37 cellular contexts compared by ENCODE assay signal in genomic region chr6:1780468-1780867, GRCh38.
"Had no signal": no experiment of that assay in that cellular context is flagged by ENCODE, and none has a peak within 500 bp of the region (broad histone marks: within the 10 kb centered on the region; RNA-seq: fewer than 3 reads in every experiment).

No MANE protein-coding gene starts in this region.

- H3K4me3 ChIP-seq: adrenal gland, breast epithelium, cardiac muscle cell, colonic mucosa, esophagus squamous epithelium, gastroesophageal sphincter had no signal

- DNase-seq: activated CD4-positive, alpha-beta memory T cell treated with anti-CD3 and anti-CD28 coated beads for 36 hours; activated CD4-positive, alpha-beta T cell treated with anti-CD3 and anti-CD28 coated beads for 36 hours; activated CD4-positive, alpha-beta T cell treated with anti-CD3 and anti-CD28 coated beads, Interleukin-2, amount 10 ng/mL, durations not matched to agents 24 days and 14 days; activated CD4-positive, CD25-positive, alpha-beta regulatory T cell; activated CD4-positive, CD25-positive, alpha-beta regulatory T cell treated with anti-CD3 and anti-CD28 coated beads, Interleukin-2, amount 50 U/mL, for 72 hours; activated CD8-positive, alpha-beta memory T cell treated with anti-CD3 and anti-CD28 coated beads, Interleukin-2, amount 10 ng/mL, durations not matched to agents 7 days and 5 days; activated CD8-positive, alpha-beta memory T cell treated with anti-CD3 and anti-CD28 coated beads, Interleukin-2, amount 50 U/mL, for 4 hours; activated CD8-positive, alpha-beta T cell treated with anti-CD3 and anti-CD28 coated beads, Interleukin-2, amount 10 ng/mL, durations not matched to agents 7 days and 5 days; activated effector memory CD4-positive, alpha-beta T cell treated with anti-CD3 and anti-CD28 coated beads, Interleukin-2, amount 50 U/mL, for 16 hours; activated naive CD4-positive, alpha-beta T cell treated with anti-CD3 and anti-CD28 coated beads for 36 hours; activated naive CD8-positive, alpha-beta T cell treated with anti-CD3 and anti-CD28 coated beads for 36 hours; activated naive CD8-positive, alpha-beta T cell treated with anti-CD3 and anti-CD28 coated beads, Interleukin-2, amount 50 U/mL, for 24 hours; activated T-cell treated with anti-CD3 and anti-CD28 coated beads, Interleukin-2, amount 50 U/mL, for 1 hour; activated T-cell treated with anti-CD3 and anti-CD28 coated beads, Interleukin-2, amount 50 U/mL, for 48 hours; adrenal gland; amygdala; aorta; central memory CD4-positive, alpha-beta T cell; cerebellar nuclear complex; colonic mucosa; effector CD8-positive, alpha-beta T cell; esophagus squamous epithelium; foreskin melanocyte; SW 1271; T-cell; T-helper 9 cell had no signal

- H3K27me3 Mint-ChIP-seq: activated CD4-positive, alpha-beta memory T cell treated with anti-CD3 and anti-CD28 coated beads for 36 hours; activated CD4-positive, alpha-beta T cell treated with anti-CD3 and anti-CD28 coated beads for 36 hours; activated CD4-positive, alpha-beta T cell treated with anti-CD3 and anti-CD28 coated beads, Interleukin-2, amount 10 ng/mL, durations not matched to agents 24 days and 14 days; activated naive CD4-positive, alpha-beta T cell treated with anti-CD3 and anti-CD28 coated beads, Interleukin-2, amount 50 U/mL, for 24 hours; activated naive CD8-positive, alpha-beta T cell treated with anti-CD3 and anti-CD28 coated beads for 36 hours; activated naive CD8-positive, alpha-beta T cell treated with anti-CD3 and anti-CD28 coated beads, Interleukin-2, amount 50 U/mL, for 24 hours; T-cell had no signal

- H3K36me3 Mint-ChIP-seq: activated CD4-positive, alpha-beta memory T cell treated with anti-CD3 and anti-CD28 coated beads for 36 hours; activated CD8-positive, alpha-beta memory T cell treated with anti-CD3 and anti-CD28 coated beads, Interleukin-2, amount 10 ng/mL, durations not matched to agents 7 days and 5 days; activated naive CD4-positive, alpha-beta T cell treated with anti-CD3 and anti-CD28 coated beads, Interleukin-2, amount 50 U/mL, for 24 hours; brain had no signal

- H3K36me3 ChIP-seq: adrenal gland, breast epithelium, cardiac muscle cell, colonic mucosa, esophagus squamous epithelium, gastroesophageal sphincter had no signal

- H3K4me3 Mint-ChIP-seq: activated CD4-positive, alpha-beta memory T cell treated with anti-CD3 and anti-CD28 coated beads for 36 hours; activated CD4-positive, alpha-beta T cell treated with anti-CD3 and anti-CD28 coated beads for 36 hours; activated CD4-positive, alpha-beta T cell treated with anti-CD3 and anti-CD28 coated beads, Interleukin-2, amount 10 ng/mL, durations not matched to agents 24 days and 14 days; activated CD8-positive, alpha-beta memory T cell treated with anti-CD3 and anti-CD28 coated beads, Interleukin-2, amount 10 ng/mL, durations not matched to agents 7 days and 5 days; activated CD8-positive, alpha-beta T cell treated with anti-CD3 and anti-CD28 coated beads, Interleukin-2, amount 10 ng/mL, durations not matched to agents 7 days and 5 days; activated naive CD4-positive, alpha-beta T cell treated with anti-CD3 and anti-CD28 coated beads for 36 hours; activated naive CD4-positive, alpha-beta T cell treated with anti-CD3 and anti-CD28 coated beads, Interleukin-2, amount 50 U/mL, for 24 hours; activated naive CD8-positive, alpha-beta T cell treated with anti-CD3 and anti-CD28 coated beads for 36 hours; activated naive CD8-positive, alpha-beta T cell treated with anti-CD3 and anti-CD28 coated beads, Interleukin-2, amount 50 U/mL, for 24 hours; activated T-helper 1 cell treated with anti-CD3 and anti-CD28 coated beads, Interleukin-12 subunit alpha, Interleukin-12 subunit beta, Interleukin-2, Interleukin-4 antibody, amounts not matched to agents 30 ng/mL and 10 ng/mL and 1 ng/mL, durations not matched to agents 14 hours and 24 hours and 36 hours; brain; T-cell; T-helper 1 cell treated with Interleukin-12 subunit alpha and Interleukin-12 subunit beta and Interleukin-4 antibody, amounts not matched to agents 30 μg/mL and 1 μg/mL, for 36 hours had no signal

- H3K9me3 Mint-ChIP-seq: activated CD4-positive, alpha-beta memory T cell treated with anti-CD3 and anti-CD28 coated beads for 36 hours; activated CD4-positive, alpha-beta T cell treated with anti-CD3 and anti-CD28 coated beads, Interleukin-2, amount 10 ng/mL, durations not matched to agents 24 days and 14 days; activated naive CD4-positive, alpha-beta T cell treated with anti-CD3 and anti-CD28 coated beads for 36 hours; activated naive CD4-positive, alpha-beta T cell treated with anti-CD3 and anti-CD28 coated beads, Interleukin-2, amount 50 U/mL, for 24 hours; activated naive CD8-positive, alpha-beta T cell treated with anti-CD3 and anti-CD28 coated beads for 36 hours; activated naive CD8-positive, alpha-beta T cell treated with anti-CD3 and anti-CD28 coated beads, Interleukin-2, amount 50 U/mL, for 24 hours; activated T-helper 1 cell treated with anti-CD3 and anti-CD28 coated beads, Interleukin-12 subunit alpha, Interleukin-12 subunit beta, Interleukin-2, Interleukin-4 antibody, amounts not matched to agents 30 ng/mL and 10 ng/mL and 1 ng/mL, durations not matched to agents 14 hours and 24 hours and 36 hours; activated T-helper 2 cell treated with anti-CD3 and anti-CD28 coated beads, Interferon-gamma antibody, Interleukin-2, Interleukin-4, amounts not matched to agents 10 μg/mL and 5 μg/mL and 100 μg/mL, durations not matched to agents 14 hours and 24 hours and 36 hours; brain; T-cell; T-helper 1 cell treated with Interleukin-12 subunit alpha and Interleukin-12 subunit beta and Interleukin-4 antibody, amounts not matched to agents 30 μg/mL and 1 μg/mL, for 36 hours had no signal

- H3K27ac Mint-ChIP-seq: activated CD4-positive, alpha-beta memory T cell treated with anti-CD3 and anti-CD28 coated beads for 36 hours; activated CD4-positive, alpha-beta T cell treated with anti-CD3 and anti-CD28 coated beads for 36 hours; activated CD4-positive, alpha-beta T cell treated with anti-CD3 and anti-CD28 coated beads, Interleukin-2, amount 10 ng/mL, durations not matched to agents 24 days and 14 days; activated CD8-positive, alpha-beta memory T cell treated with anti-CD3 and anti-CD28 coated beads, Interleukin-2, amount 10 ng/mL, durations not matched to agents 7 days and 5 days; activated naive CD4-positive, alpha-beta T cell treated with anti-CD3 and anti-CD28 coated beads for 36 hours; activated naive CD4-positive, alpha-beta T cell treated with anti-CD3 and anti-CD28 coated beads, Interleukin-2, amount 50 U/mL, for 24 hours; activated naive CD8-positive, alpha-beta T cell treated with anti-CD3 and anti-CD28 coated beads for 36 hours; activated naive CD8-positive, alpha-beta T cell treated with anti-CD3 and anti-CD28 coated beads, Interleukin-2, amount 50 U/mL, for 24 hours; activated T-helper 1 cell treated with anti-CD3 and anti-CD28 coated beads, Interleukin-12 subunit alpha, Interleukin-12 subunit beta, Interleukin-2, Interleukin-4 antibody, amounts not matched to agents 30 ng/mL and 10 ng/mL and 1 ng/mL, durations not matched to agents 14 hours and 24 hours and 36 hours; activated T-helper 2 cell treated with anti-CD3 and anti-CD28 coated beads, Interferon-gamma antibody, Interleukin-2, Interleukin-4, amounts not matched to agents 10 μg/mL and 5 μg/mL and 100 μg/mL, durations not matched to agents 14 hours and 24 hours and 36 hours; T-cell; T-helper 1 cell treated with Interleukin-12 subunit alpha and Interleukin-12 subunit beta and Interleukin-4 antibody, amounts not matched to agents 30 μg/mL and 1 μg/mL, for 36 hours had no signal

- H3K4me1 Mint-ChIP-seq: activated CD4-positive, alpha-beta T cell treated with anti-CD3 and anti-CD28 coated beads, Interleukin-2, amount 10 ng/mL, durations not matched to agents 24 days and 14 days; activated CD8-positive, alpha-beta memory T cell treated with anti-CD3 and anti-CD28 coated beads, Interleukin-2, amount 10 ng/mL, durations not matched to agents 7 days and 5 days; activated naive CD8-positive, alpha-beta T cell treated with anti-CD3 and anti-CD28 coated beads for 36 hours had no signal

- ATAC-seq: activated CD4-positive, alpha-beta T cell treated with anti-CD3 and anti-CD28 coated beads for 36 hours; activated CD8-positive, alpha-beta memory T cell treated with anti-CD3 and anti-CD28 coated beads, Interleukin-2, amount 10 ng/mL, durations not matched to agents 7 days and 5 days; activated CD8-positive, alpha-beta T cell treated with anti-CD3 and anti-CD28 coated beads, Interleukin-2, amount 10 ng/mL, durations not matched to agents 7 days and 5 days; activated naive CD8-positive, alpha-beta T cell treated with anti-CD3 and anti-CD28 coated beads, Interleukin-2, amount 50 U/mL, for 24 hours; gastroesophageal sphincter; T-cell had no signal

- H3K9me3 ChIP-seq: adrenal gland, breast epithelium, colonic mucosa, esophagus squamous epithelium, gastroesophageal sphincter had no signal

- H3K27ac ChIP-seq: adrenal gland, breast epithelium, cardiac muscle cell, colonic mucosa, epithelial cell of prostate, gastroesophageal sphincter had no signal

- H3K4me1 ChIP-seq: adrenal gland, breast epithelium, colonic mucosa, esophagus squamous epithelium had no signal

- H3K27me3 ChIP-seq: adrenal gland, breast epithelium, cardiac muscle cell, colonic mucosa, esophagus squamous epithelium, gastroesophageal sphincter had no signal

- FAIRE-seq: endometrium, endothelial cell of umbilical vein had no signal
